22 cellular contexts compared by ENCODE assay signal in genomic region chr14:102016420-102017090, GRCh38.
"Had no signal": no experiment of that assay in that cellular context is flagged by ENCODE, and none has a peak within 500 bp of the region (broad histone marks: within the 10 kb centered on the region; RNA-seq: fewer than 3 reads in every experiment).

No MANE protein-coding gene starts in this region.

- H3K9me3 ChIP-seq: esophagus squamous epithelium, gastrocnemius medialis, right lobe of liver, transverse colon had no signal

- H3K27ac Mint-ChIP-seq: activated B cell treated with CpG ODN at 0.5 μM for 24 hours; nephron; stimulated activated memory B cell treated with anti-CD40 and anti-IgM and Interleukin-4, amounts not matched to agents 10 μg/mL and 1 μg/mL and 100 μg/mL, for 72 hours had no signal

- FAIRE-seq: astrocyte, colon, urothelium cell line had no signal

- H3K4me3 Mint-ChIP-seq: activated B cell treated with CpG ODN at 0.5 μM for 24 hours; central memory CD8-positive, alpha-beta T cell; nephron; stimulated activated memory B cell treated with anti-CD40 and anti-IgM and Interleukin-4, amounts not matched to agents 10 μg/mL and 1 μg/mL and 100 μg/mL, for 72 hours had no signal

- H3K4me1 Mint-ChIP-seq: activated B cell treated with CpG ODN at 0.5 μM for 24 hours; nephron; stimulated activated memory B cell treated with anti-CD40 and anti-IgM and Interleukin-4, amounts not matched to agents 10 μg/mL and 1 μg/mL and 100 μg/mL, for 72 hours had no signal

- H3K27me3 ChIP-seq: esophagus squamous epithelium, gastrocnemius medialis, right lobe of liver, transverse colon had no signal

- H3K9me3 Mint-ChIP-seq: activated B cell treated with CpG ODN at 0.5 μM for 24 hours; central memory CD8-positive, alpha-beta T cell; nephron; stimulated activated memory B cell treated with anti-CD40 and anti-IgM and Interleukin-4, amounts not matched to agents 10 μg/mL and 1 μg/mL and 100 μg/mL, for 72 hours had no signal

- DNase-seq: activated B cell treated with CpG ODN at 0.5 μM for 24 hours; activated CD4-positive, alpha-beta T cell treated with anti-CD3 and anti-CD28 coated beads for 4 hours; activated CD4-positive, alpha-beta T cell treated with anti-CD3 and anti-CD28 coated beads, Interleukin-2, amount 50 U/mL, for 48 hours; activated effector memory CD4-positive, alpha-beta T cell treated with anti-CD3 and anti-CD28 coated beads, Interleukin-2, amount 50 U/mL, for 16 hours; activated naive CD4-positive, alpha-beta T cell treated with anti-CD3 and anti-CD28 coated beads, Interleukin-2, amount 50 U/mL, for 16 hours; effector memory CD4-positive, alpha-beta T cell; esophagus squamous epithelium; gastrocnemius medialis; hypothalamus; left cardiac atrium; mesenchymal stem cell; right lobe of liver; stimulated activated CD4-positive, alpha-beta T cell treated with anti-CD3 and anti-CD28 coated beads, Interleukin-2, amount 100 ng/mL, for 24 hours; T-helper 9 cell; transverse colon had no signal

- H3K4me3 ChIP-seq: esophagus squamous epithelium, gastrocnemius medialis, right lobe of liver, skin epidermis, transverse colon had no signal

- H3K4me1 ChIP-seq: esophagus squamous epithelium, gastrocnemius medialis, right lobe of liver, transverse colon had no signal

- H3K27me3 Mint-ChIP-seq: activated B cell treated with CpG ODN at 0.5 μM for 24 hours; central memory CD8-positive, alpha-beta T cell; stimulated activated memory B cell treated with anti-CD40 and anti-IgM and Interleukin-4, amounts not matched to agents 10 μg/mL and 1 μg/mL and 100 μg/mL, for 72 hours had no signal

- H3K27ac ChIP-seq: esophagus squamous epithelium, gastrocnemius medialis, right lobe of liver, skin epidermis, transverse colon had no signal

- ATAC-seq: gastrocnemius medialis; left cardiac atrium; stimulated activated memory B cell treated with anti-CD40 and anti-IgM and Interleukin-4, amounts not matched to agents 10 μg/mL and 1 μg/mL and 100 μg/mL, for 72 hours had no signal
